In genomic region chr7:14690075-14690474, GRCh38 we compare ENCODE assay signal across 15 cellular contexts.
DNase-seq lines count a peak whose midpoint lies in the region; ATAC-seq and TF ChIP-seq lines count a peak whose summit lies in the region.
"Had no signal": no experiment of that assay in that cellular context is flagged by ENCODE, and none has a peak within 500 bp of the region (broad histone marks: within the 10 kb centered on the region; RNA-seq: fewer than 3 reads in every experiment).

No MANE protein-coding gene starts in this region.

- H2AFZ ChIP-seq in OCI-LY3 (ENCODE audit: low read depth, low read length): no peak overlapping the region

- H3K9ac ChIP-seq in OCI-LY3 (ENCODE audit: low read length): no peak overlapping the region

- H3K27ac ChIP-seq in OCI-LY3 (ENCODE audit: low read length) (no peak overlapping the region), right lobe of liver (no peak overlapping the region)
- H3K27ac ChIP-seq: SJSA1 had no signal

- TF ChIP-seq CTCF in OCI-LY3 (IDR thresholded peaks at IDR 0.05; ENCODE audit: low read depth, low read length) (no peak), right lobe of liver (IDR thresholded peaks at IDR 0.05) (no peak), GM20000 (IDR thresholded peaks at IDR 0.05; ENCODE audit: extremely low read depth, missing control alignments) (no peak)

- 14% methylated on average over 5 of the region's 5 CpGs for WGBS in right lobe of liver (ENCODE audit: insufficient coverage, low coverage, low lambda C conversion rate, missing lambda C conversion rate)

- intact Hi-C loops in right lobe of liver (cut with DNase I): no loop called here

- H3K4me2 ChIP-seq in OCI-LY3 (ENCODE audit: low read length): peak overlapping the region; percentile 73

- H3K27me3 ChIP-seq in OCI-LY3 (ENCODE audit: low read depth, low read length): no peaks in the 10 kb centered on the region
- H3K27me3 ChIP-seq in right lobe of liver: no peaks in the 10 kb centered on the region
- H3K27me3 ChIP-seq: SJSA1 had no signal

- no peaks in the 10 kb centered on the region for H3K79me2 ChIP-seq in OCI-LY3 (ENCODE audit: low read length)

- no peaks in the 10 kb centered on the region for H3K9me3 ChIP-seq in OCI-LY3 (ENCODE audit: insufficient read depth, low read length)
- no peaks in the 10 kb centered on the region for H3K9me3 ChIP-seq in right lobe of liver
- H3K9me3 ChIP-seq: SJSA1 had no signal

- peaks cover 38% of the 10 kb centered on the region for H3K4me1 ChIP-seq in OCI-LY3 (ENCODE audit: low read length)
- peaks cover 0 to 11% (median 0%) of the 10 kb centered on the region in 4 donors for H3K4me1 ChIP-seq in right lobe of liver
- H3K4me1 ChIP-seq: SJSA1 had no signal

- no peaks in the 10 kb centered on the region for H3K36me3 ChIP-seq in OCI-LY3 (replicated peaks; ENCODE audit: low read depth, low read length)
- H3K36me3 ChIP-seq in right lobe of liver: no peaks in the 10 kb centered on the region
- H3K36me3 ChIP-seq: SJSA1 had no signal

- peak; percentile 63 to 80 (median 80) for ATAC-seq in right lobe of liver

- H4K20me1 ChIP-seq in OCI-LY3 (ENCODE audit: insufficient read depth, low read length): no peaks in the 10 kb centered on the region

- DNase-seq in CD1c-positive myeloid dendritic cell (ENCODE audit: extremely low spot score) (peak; percentile 55), Kasumi-1 (lab: John Stamatoyannopoulos, UW) (peak; percentile 6 to 24), right lobe of liver (no peak), GM20000 (ENCODE audit: low spot score) (no peak), NCI-H2029 treated with DMSO at 0.1 percent for 48 hours (lab: John Stamatoyannopoulos, UW) (no peak)
- no peak for DNase-seq in activated CD4-positive, alpha-beta T cell treated with anti-CD3 and anti-CD28 coated beads, Interleukin-2, amount 50 U/mL, for 4 hours
- DNase-seq: ACHN; CD8-positive, alpha-beta memory T cell; H7; NCI-H1048; NCI-H1694; NCI-H446; NCI-H748 treated with DMSO at 0.1 percent for 48 hours had no signal

- TF ChIP-seq POLR2A in right lobe of liver (IDR thresholded peaks at IDR 0.05): no peak

- H3K4me3 ChIP-seq in OCI-LY3 (ENCODE audit: low read length): peak overlapping the region; percentile 38
- no peak overlapping the region for H3K4me3 ChIP-seq in right lobe of liver
- H3K4me3 ChIP-seq: SJSA1 had no signal

Comparison
In these comparisons a context has a peak if more than half of its experiments do, and no peak if none do; other contexts are left out.
1. DNase-seq: peak in CD1c-positive myeloid dendritic cell (single experiment) and Kasumi-1 (2 of 2); none in right lobe of liver (0 of 3), activated CD4-positive, alpha-beta T cell treated with anti-CD3 and anti-CD28 coated beads, Interleukin-2, amount 50 U/mL, for 4 hours (0 of 2), GM20000 (single experiment) and NCI-H2029 treated with DMSO at 0.1 percent for 48 hours (single experiment).